28 cellular contexts compared by ENCODE assay signal in genomic region chr12:52263761-52264434, GRCh38. TPM values are rescaled to one million over a fixed set of nuclear protein-coding genes. Genes with fewer than 3 reads are reported as not detected.
"Had no signal": no experiment of that assay in that cellular context is flagged by ENCODE, and none has a peak within 500 bp of the region (broad histone marks: within the 10 kb centered on the region; RNA-seq: fewer than 3 reads in every experiment).

No MANE protein-coding gene starts in this region.

- FAIRE-seq: K562 had no signal

- H3K27ac Mint-ChIP-seq: activated CD4-positive, alpha-beta T cell treated with anti-CD3 and anti-CD28 coated beads, Interleukin-2, amount 10 ng/mL, durations not matched to agents 24 days and 14 days; activated naive CD4-positive, alpha-beta T cell treated with anti-CD3 and anti-CD28 coated beads for 36 hours; activated naive CD8-positive, alpha-beta T cell treated with anti-CD3 and anti-CD28 coated beads for 36 hours; T-helper 1 cell treated with Interleukin-12 subunit alpha and Interleukin-12 subunit beta and Interleukin-4 antibody, amounts not matched to agents 30 μg/mL and 1 μg/mL, for 36 hours; WTC11 had no signal

- H3K4me3 Mint-ChIP-seq: activated CD4-positive, alpha-beta T cell treated with anti-CD3 and anti-CD28 coated beads, Interleukin-2, amount 10 ng/mL, durations not matched to agents 24 days and 14 days; activated naive CD4-positive, alpha-beta T cell treated with anti-CD3 and anti-CD28 coated beads for 36 hours; activated naive CD8-positive, alpha-beta T cell treated with anti-CD3 and anti-CD28 coated beads for 36 hours; activated T-cell treated with anti-CD3 and anti-CD28 coated beads, Interleukin-2, amount 50 U/mL, for 4 hours; T-helper 1 cell treated with Interleukin-12 subunit alpha and Interleukin-12 subunit beta and Interleukin-4 antibody, amounts not matched to agents 30 μg/mL and 1 μg/mL, for 36 hours; WTC11 had no signal

- H3K4me3 ChIP-seq: cardiac muscle cell, K562, Peyer's patch, SJSA1 had no signal

- H3K27me3 ChIP-seq: brain microvascular endothelial cell, SJSA1 had no signal

- DNase-seq: activated CD4-positive, alpha-beta T cell treated with anti-CD3 and anti-CD28 coated beads, Interleukin-2, amount 10 ng/mL, durations not matched to agents 24 days and 14 days; activated CD4-positive, alpha-beta T cell treated with anti-CD3 and anti-CD28 coated beads, Interleukin-2, amount 50 U/mL, for 48 hours; activated CD4-positive, CD25-positive, alpha-beta regulatory T cell treated with anti-CD3 and anti-CD28 coated beads, Interleukin-2, amount 50 U/mL, for 72 hours; activated effector memory CD4-positive, alpha-beta T cell treated with anti-CD3 and anti-CD28 coated beads, Interleukin-2, amount 50 U/mL, for 16 hours; activated naive CD4-positive, alpha-beta T cell treated with anti-CD3 and anti-CD28 coated beads for 36 hours; activated naive CD8-positive, alpha-beta T cell treated with anti-CD3 and anti-CD28 coated beads for 36 hours; activated T-cell treated with anti-CD3 and anti-CD28 coated beads, Interleukin-2, amount 50 U/mL, for 4 hours; brain microvascular endothelial cell; NCI-H1048; NCI-H1930; NCI-H345; NCI-H510A; NCI-H526 treated with DMSO at 0.1 percent for 48 hours; NCI-H82; NK-92 treated with Interleukin-12 subunit alpha and Interleukin-12 subunit beta, amount 100 ng/mL, for 24 hours; OCI-M1; Peyer's patch; SHP77; T-helper 9 cell had no signal

- H3K36me3 Mint-ChIP-seq: activated naive CD8-positive, alpha-beta T cell treated with anti-CD3 and anti-CD28 coated beads for 36 hours had no signal

- H3K4me1 ChIP-seq: Peyer's patch had no signal

- H3K9me3 Mint-ChIP-seq: activated CD4-positive, alpha-beta T cell treated with anti-CD3 and anti-CD28 coated beads, Interleukin-2, amount 10 ng/mL, durations not matched to agents 24 days and 14 days; activated naive CD4-positive, alpha-beta T cell treated with anti-CD3 and anti-CD28 coated beads for 36 hours; activated naive CD8-positive, alpha-beta T cell treated with anti-CD3 and anti-CD28 coated beads for 36 hours; activated T-cell treated with anti-CD3 and anti-CD28 coated beads, Interleukin-2, amount 50 U/mL, for 4 hours; T-helper 1 cell treated with Interleukin-12 subunit alpha and Interleukin-12 subunit beta and Interleukin-4 antibody, amounts not matched to agents 30 μg/mL and 1 μg/mL, for 36 hours had no signal

- H3K9me3 ChIP-seq: SJSA1 had no signal

- ATAC-seq: activated T-cell treated with anti-CD3 and anti-CD28 coated beads, Interleukin-2, amount 50 U/mL, for 4 hours; K562; SK-N-SH treated with all-trans-retinoic acid at 6 μM for 48 hours; WTC11 had no signal

- H3K36me3 ChIP-seq: brain microvascular endothelial cell, cardiac muscle cell, Peyer's patch, SJSA1 had no signal

- H3K27ac ChIP-seq: brain microvascular endothelial cell, cardiac muscle cell, Peyer's patch, RWPE1, SJSA1 had no signal

RNA-seq across cellular contexts. Expression of gene KRT86, which starts 10.5 kb away (rescaled TPM):
- total RNA-seq: activated naive CD8-positive, alpha-beta T cell treated with anti-CD3 and anti-CD28 coated beads for 36 hours; activated T-cell treated with anti-CD3 and anti-CD28 coated beads, Interleukin-2, amount 50 U/mL, for 4 hours; cardiac muscle cell; K562; Peyer's patch had no signal
- polyA plus RNA-seq: K562 had no signal

RNA-seq across cellular contexts. Expression of gene KRT81, which starts 27.4 kb away (rescaled TPM):
- total RNA-seq: activated CD4-positive, alpha-beta T cell treated with anti-CD3 and anti-CD28 coated beads, Interleukin-2, amount 10 ng/mL, durations not matched to agents 24 days and 14 days; activated naive CD4-positive, alpha-beta T cell treated with anti-CD3 and anti-CD28 coated beads for 36 hours; activated naive CD8-positive, alpha-beta T cell treated with anti-CD3 and anti-CD28 coated beads for 36 hours; cardiac muscle cell; Peyer's patch had no signal
- polyA plus RNA-seq: cardiac muscle cell, K562 had no signal

RNA-seq across cellular contexts. Expression of gene KRT7, which starts 30.9 kb away (rescaled TPM):
- polyA plus RNA-seq: K562 had no signal

RNA-seq across cellular contexts. Expression of gene KRT83, which starts 57.3 kb away (rescaled TPM):
- total RNA-seq: activated CD4-positive, alpha-beta T cell treated with anti-CD3 and anti-CD28 coated beads, Interleukin-2, amount 10 ng/mL, durations not matched to agents 24 days and 14 days; activated naive CD4-positive, alpha-beta T cell treated with anti-CD3 and anti-CD28 coated beads for 36 hours; activated naive CD8-positive, alpha-beta T cell treated with anti-CD3 and anti-CD28 coated beads for 36 hours; activated T-cell treated with anti-CD3 and anti-CD28 coated beads, Interleukin-2, amount 50 U/mL, for 4 hours; cardiac muscle cell; K562; LHCN-M2; Peyer's patch; SJSA1; WTC11 had no signal
- polyA plus RNA-seq: adipose tissue, cardiac muscle cell, K562 had no signal
